Comparison of ENCODE assay signal across 24 cellular contexts in the genomic region with DNA sequence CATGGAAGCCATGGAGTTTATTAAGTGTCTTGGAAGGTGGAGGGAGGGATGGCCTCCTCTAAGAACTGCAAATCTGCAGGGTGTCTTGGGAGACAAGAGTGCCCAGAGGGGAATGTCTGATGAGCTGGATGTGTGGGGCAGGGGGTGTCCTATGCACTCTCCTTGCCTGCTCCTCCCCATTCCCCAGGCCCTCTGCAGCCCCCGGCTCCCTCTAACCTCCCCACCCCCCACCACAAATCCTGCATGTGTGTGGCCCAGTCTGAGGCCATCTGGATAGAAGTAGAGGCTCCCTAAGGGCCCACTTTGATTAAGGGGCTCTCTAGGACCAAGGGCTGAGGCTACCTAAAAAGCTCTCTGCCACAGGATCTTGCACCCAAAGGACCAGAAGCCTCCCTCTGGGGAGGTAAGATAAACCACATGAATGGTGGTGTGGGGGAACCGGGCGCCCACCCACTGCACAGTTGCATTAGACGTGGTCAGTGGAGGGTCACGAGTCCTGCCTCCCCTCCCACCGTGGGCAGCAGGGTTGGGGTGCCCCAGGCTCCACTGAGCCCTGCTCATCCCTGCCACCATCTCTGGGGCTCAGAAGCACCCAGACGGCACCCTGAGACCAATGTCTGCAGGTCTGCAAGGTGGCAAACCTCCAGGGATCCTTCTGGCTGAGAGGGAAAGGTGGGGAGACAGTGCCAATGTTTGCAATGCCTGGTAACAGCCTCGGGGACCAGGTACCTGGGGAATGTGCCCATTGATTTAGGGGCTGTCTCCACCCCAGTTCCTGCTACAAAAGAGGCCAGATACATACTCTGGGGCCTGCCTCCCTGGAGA. TPM values are rescaled to one million over a fixed set of nuclear protein-coding genes. Genes with fewer than 3 reads are reported as not detected.
DNase-seq lines count a peak whose midpoint lies in the region; FAIRE-seq and TF ChIP-seq lines count a peak whose summit lies in the region.
"Had no signal": no experiment of that assay in that cellular context is flagged by ENCODE, and none has a peak within 500 bp of the region (broad histone marks: within the 10 kb centered on the region; RNA-seq: fewer than 3 reads in every experiment).

No MANE protein-coding gene starts in this region.

- H3K4me1 ChIP-seq in neuronal stem cell (ENCODE audit: control insufficient read depth in 2 of 2, insufficient read depth in 1 of 2, low read depth in 1 of 2, low read length in 2 of 2) = peaks cover 4 to 8% of the 10 kb centered on the region in 2 donors
- H3K4me1 ChIP-seq: prostate gland had no signal

- peak overlapping the region; percentile 53 for H3K4ac ChIP-seq in neuronal stem cell (ENCODE audit: low read length)

- H3K14ac ChIP-seq in neuronal stem cell (ENCODE audit: low read length) = no peak overlapping the region

- H3K4me3 ChIP-seq in neuronal stem cell (ENCODE audit: low read length in 2 of 2) = no peak overlapping the region
- H3K4me3 ChIP-seq: lung, prostate gland had no signal

- no peak overlapping the region for H2BK120ac ChIP-seq in neuronal stem cell (ENCODE audit: low read depth, low read length)

- peak overlapping the region; percentile 20 for H3K23ac ChIP-seq in neuronal stem cell (ENCODE audit: low read depth, low read length, poor library complexity)

- no peaks in the 10 kb centered on the region for H3K9me3 ChIP-seq in neuronal stem cell (replicated peaks in 1 of 2; ENCODE audit: control insufficient read depth in 2 of 2, insufficient read depth in 1 of 2, low read depth in 1 of 2, low read length in 2 of 2)
- H3K9me3 ChIP-seq: prostate gland had no signal

- H2AFZ ChIP-seq in neuronal stem cell (ENCODE audit: low read length) = peak overlapping the region; percentile 82

- H3K18ac ChIP-seq in neuronal stem cell (ENCODE audit: low read length) = peak overlapping the region; percentile 38

- H3K79me1 ChIP-seq in neuronal stem cell (ENCODE audit: low read depth, low read length) = peaks cover 2% of the 10 kb centered on the region

- peak overlapping the region; percentile 0 for H2BK5ac ChIP-seq in neuronal stem cell (ENCODE audit: low read length)

- peak overlapping the region; percentile 37 for H2BK15ac ChIP-seq in neuronal stem cell (ENCODE audit: low read length)

- H2AK5ac ChIP-seq in neuronal stem cell (ENCODE audit: low read depth, low read length) = peak overlapping the region; percentile 56

- peak overlapping the region; percentile 49 for H2BK12ac ChIP-seq in neuronal stem cell (ENCODE audit: low read length)

- no peak overlapping the region for H4K91ac ChIP-seq in neuronal stem cell (ENCODE audit: low read depth, low read length, poor library complexity)

- FAIRE-seq in D721Med (lab: Jason Lieb, UNC) = no peak
- FAIRE-seq: keratinocyte had no signal

- peak overlapping the region; percentile 12 for H3K9ac ChIP-seq in neuronal stem cell (ENCODE audit: low read depth, low read length, poor library complexity)

- DNase-seq in D721Med (ENCODE audit: insufficient read length, low spot score) (peak; percentile 39), NCI-H524 (lab: John Stamatoyannopoulos, UW) (peak; percentile 90 to 93), ecto neural progenitor cell (ENCODE audit: low spot score) (peak; percentile 53), neuronal stem cell (ENCODE audit: low spot score) (no peak), hypothalamus (lab: John Stamatoyannopoulos, UW) (no peak), NCI-H1436 (lab: John Stamatoyannopoulos, UW) (no peak)
- no peak for DNase-seq in activated CD4-positive, alpha-beta T cell treated with anti-CD3 and anti-CD28 coated beads for 48 hours
- DNase-seq: activated CD4-positive, alpha-beta T cell treated with anti-CD3 and anti-CD28 coated beads, Interleukin-2, amount 10 ng/mL, durations not matched to agents 24 days and 14 days; activated gamma-delta T cell treated with Interleukin-2 at 50 U/mL for 16 hours; activated naive CD8-positive, alpha-beta T cell treated with anti-CD3 and anti-CD28 coated beads, Interleukin-2, amount 50 U/mL, for 24 hours; activated T-cell treated with anti-CD3 and anti-CD28 coated beads, Interleukin-2, amount 50 U/mL, for 24 hours; CD4-positive, CD25-positive, alpha-beta regulatory T cell; cerebellar nuclear complex; GOT3; NCI-H1092; NCI-H187; NCI-H526 treated with DMSO at 0.1 percent for 48 hours; stimulated activated CD4-positive, alpha-beta T cell treated with anti-CD3 and anti-CD28 coated beads, Interleukin-12 subunit alpha, Interleukin-12 subunit beta, amount 100 ng/mL, for 4 hours; stimulated activated CD4-positive, alpha-beta T cell treated with anti-CD3 and anti-CD28 coated beads, Interleukin-4, amount 100 ng/mL, for 1 hour; stimulated activated naive CD4-positive, alpha-beta T cell had no signal

- H3K27me3 ChIP-seq in neuronal stem cell (ENCODE audit: control insufficient read depth in 3 of 3, insufficient read depth in 3 of 3, low read depth in 1 of 3, low read length in 3 of 3) = peaks cover 0 to 47% (median 0%) of the 10 kb centered on the region in 3 experiments

- no peak overlapping the region for H4K8ac ChIP-seq in neuronal stem cell (ENCODE audit: low read depth, low read length)

- no peak overlapping the region for H3K4me2 ChIP-seq in neuronal stem cell (ENCODE audit: insufficient read depth, low read length, poor library complexity, severe bottlenecking)

- no peak overlapping the region for H3K27ac ChIP-seq in neuronal stem cell (replicated peaks; ENCODE audit: low read length)
- H3K27ac ChIP-seq: prostate gland had no signal

- WGBS in neuronal stem cell (ENCODE audit: extremely low coverage in 2 of 2, insufficient read length in 2 of 2, insufficient replicate concordance in 1 of 2), 2 donors = no CpG with 5 or more reads among the region's 8 CpGs

- H3K36me3 ChIP-seq in neuronal stem cell (replicated peaks in 1 of 2; ENCODE audit: control insufficient read depth in 2 of 2, insufficient read depth in 2 of 2, low read length in 2 of 2) = no peaks in the 10 kb centered on the region
- H3K36me3 ChIP-seq: prostate gland had no signal

- TF ChIP-seq CTCF in D721Med (IDR thresholded peaks at IDR 0.05; ENCODE audit: insufficient read depth, missing control alignments) = no peak

RNA-seq across cellular contexts. Expression of gene AANAT, which starts 0.6 kb away (rescaled TPM):
- 0.13 TPM for polyA plus RNA-seq in neuronal stem cell (2013, experiment 1 of 2)
- not detected for polyA plus RNA-seq in neuronal stem cell (2013, experiment 2 of 2)
- polyA plus RNA-seq: CD4-positive, CD25-positive, alpha-beta regulatory T cell; keratinocyte; urinary bladder had no signal

RNA-seq across cellular contexts. Expression of gene UBE2O, which starts 15.1 kb away (rescaled TPM):
- 17.1 TPM for polyA plus RNA-seq in neuronal stem cell (2013, experiment 1 of 2)
- 16.9 TPM for polyA plus RNA-seq in neuronal stem cell (2013, experiment 2 of 2)

RNA-seq across cellular contexts. Expression of gene RHBDF2, which starts 33.2 kb away (rescaled TPM):
- 2.4 TPM for polyA plus RNA-seq in neuronal stem cell (2013, experiment 1 of 2)
- polyA plus RNA-seq in neuronal stem cell (2013, experiment 2 of 2) = 2.3 TPM

Comparison
In these comparisons a context has a peak if more than half of its experiments do, and no peak if none do; other contexts are left out.
1. DNase-seq: peak in D721Med (single experiment), NCI-H524 (2 of 2) and ecto neural progenitor cell (single experiment); none in neuronal stem cell (single experiment), hypothalamus (0 of 51), NCI-H1436 (single experiment) and activated CD4-positive, alpha-beta T cell treated with anti-CD3 and anti-CD28 coated beads for 48 hours (single experiment).